In the genomic region with DNA sequence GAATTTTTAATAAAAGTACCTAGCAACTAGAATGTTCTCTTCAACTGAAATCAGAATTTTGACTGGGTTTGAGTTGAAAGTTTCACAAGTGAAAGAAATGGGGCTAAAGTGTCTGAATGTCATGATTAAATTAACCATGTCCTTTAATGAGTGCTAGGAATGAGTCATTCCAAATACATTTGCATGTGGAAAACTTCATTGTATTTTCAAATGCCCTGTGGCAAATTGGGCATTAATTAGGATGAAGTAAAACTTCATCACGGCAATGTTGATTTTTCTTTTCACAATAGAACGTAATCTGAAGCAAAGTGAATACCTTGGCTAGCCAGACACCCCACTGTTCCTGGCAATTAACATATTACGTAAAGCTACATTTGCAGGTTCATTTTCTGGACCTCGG, we compare ENCODE assay signal across 21 cellular contexts.
"Had no signal": no experiment of that assay in that cellular context is flagged by ENCODE, and none has a peak within 500 bp of the region (broad histone marks: within the 10 kb centered on the region; RNA-seq: fewer than 3 reads in every experiment).

No MANE protein-coding gene starts in this region.

- H3K4me3 ChIP-seq: SJSA1, SK-N-MC had no signal

- DNase-seq: KBM-7, MV-4-11, NCI-H1048, NCI-H1105, NCI-H1417, NCI-H1436 treated with DMSO at 0.1 percent for 48 hours, NCI-H1694, NCI-H187 treated with DMSO at 0.1 percent for 48 hours, NCI-H2029 treated with DMSO at 0.1 percent for 48 hours, NCI-H2171 treated with DMSO at 0.1 percent for 48 hours, NCI-H345, NCI-H446 treated with DMSO at 0.1 percent for 48 hours, NCI-H524, NCI-H526 treated with DMSO at 0.1 percent for 48 hours, NCI-H774, Right ventricle myocardium superior, RPMI8226, SIG-M5 had no signal

- H3K27ac ChIP-seq: HL-60, SJSA1, SK-N-MC had no signal

- H3K9me3 ChIP-seq: SJSA1 had no signal

- H3K36me3 ChIP-seq: SJSA1 had no signal

- H3K27me3 ChIP-seq: SJSA1 had no signal

- H3K4me1 ChIP-seq: SJSA1 had no signal
